9 cellular contexts compared by ENCODE assay signal in the genomic region with DNA sequence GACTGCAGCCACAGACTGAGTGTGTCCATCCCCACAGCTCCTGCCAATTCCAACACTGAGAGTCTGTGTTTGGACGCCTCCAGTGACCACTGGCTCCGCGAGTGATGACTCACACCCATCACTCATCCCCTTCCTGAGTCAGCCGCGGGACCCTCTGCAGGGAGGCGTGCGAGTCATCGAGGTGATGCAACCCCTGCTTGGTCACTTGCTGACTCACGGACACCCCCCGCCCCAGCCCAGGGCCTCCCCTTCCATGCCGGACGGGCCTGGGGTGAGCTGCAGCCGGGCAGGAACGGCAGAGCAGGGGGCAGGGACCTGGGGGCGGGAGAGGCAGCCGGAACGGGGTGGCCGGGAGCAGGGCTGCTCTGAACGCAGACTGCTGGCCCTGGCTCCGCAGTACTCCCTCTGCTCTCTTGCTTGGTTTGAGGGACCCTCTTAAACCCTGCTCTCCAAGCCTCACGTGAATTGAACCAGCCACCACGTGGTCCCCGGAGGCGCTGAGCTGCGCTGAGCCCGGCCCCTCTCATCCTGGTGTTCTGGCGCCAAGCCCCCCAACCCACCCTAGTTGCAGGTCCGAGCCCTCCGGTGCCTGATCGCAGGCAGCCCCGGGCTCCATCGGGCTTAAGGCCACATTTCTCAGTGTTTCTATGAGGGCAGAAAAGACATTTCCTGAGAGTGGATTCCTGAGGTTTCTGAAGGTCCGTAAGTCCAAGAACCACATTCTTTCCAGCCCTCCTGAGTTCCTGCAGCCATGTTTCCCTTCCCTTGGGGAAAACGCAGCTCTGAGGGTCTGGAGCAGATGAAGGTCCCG. TPM values are rescaled to one million over a fixed set of nuclear protein-coding genes. Genes with fewer than 3 reads are reported as not detected.
DNase-seq lines count a peak whose midpoint lies in the region; ATAC-seq and TF ChIP-seq lines count a peak whose summit lies in the region.
"Had no signal": no experiment of that assay in that cellular context is flagged by ENCODE, and none has a peak within 500 bp of the region (broad histone marks: within the 10 kb centered on the region; RNA-seq: fewer than 3 reads in every experiment).

No MANE protein-coding gene starts in this region.

- peak overlapping the region; percentile 7; the same call in 1 of the 2 replicates for H2AFZ ChIP-seq in SK-N-SH (ENCODE audit: low read depth)

- H3K27ac ChIP-seq in SK-N-SH (ENCODE audit: low read depth in 2 of 2, low read length in 1 of 2): peak overlapping the region in 1 of 2 experiments; percentile 80; a peak in 2 of 4 replicates
- peak overlapping the region in 3 of 4 donors; percentile 34 to 83 (median 63) for H3K27ac ChIP-seq in esophagus squamous epithelium
- H3K27ac ChIP-seq in transverse colon: peak overlapping the region; percentile 12 to 63 (median 28)
- H3K27ac ChIP-seq: 22Rv1 had no signal

- in situ Hi-C loops in transverse colon (cut with MboI; ENCODE audit: low pct_ligation_motif_present in 1 of 4, low pct_unique_long_range_greater_than_20kb in 1 of 4, low sequenced_read_pairs in 3 of 4): no loop called here

- 0 out of 4 replicates have a peak overlapping the region, but pooled peaks of 1 of the 2 experiments have one; percentile 7 for H3K4me3 ChIP-seq in SK-N-SH (ENCODE audit: low read depth in 2 of 2, low read length in 1 of 2)
- H3K4me3 ChIP-seq in esophagus squamous epithelium: peak overlapping the region in 1 of 4 donors; percentile 48
- no peak overlapping the region for H3K4me3 ChIP-seq in transverse colon

- no peaks in the 10 kb centered on the region for H3K9me2 ChIP-seq in SK-N-SH

- TF ChIP-seq EP300 in SK-N-SH (IDR thresholded peaks at IDR 0.05; ENCODE audit: borderline replicate concordance in 1 of 2, low read depth in 1 of 2, low read length in 1 of 2) (peak in 1 of 2 experiments; percentile 93; a peak in 1 of 4 replicates), transverse colon (IDR thresholded peaks at IDR 0.05; ENCODE audit: low read depth) (no peak)

- no peak overlapping the region for H3K27ac Mint-ChIP-seq in natural killer cell

- H3K36me3 Mint-ChIP-seq in natural killer cell: no peaks in the 10 kb centered on the region

- no peaks in the 10 kb centered on the region for H3K9me3 ChIP-seq in SK-N-SH
- H3K9me3 ChIP-seq in esophagus squamous epithelium: no peaks in the 10 kb centered on the region
- no peaks in the 10 kb centered on the region for H3K9me3 ChIP-seq in transverse colon

- peak overlapping the region; percentile 61; the same call in 1 of the 2 replicates for H3K9ac ChIP-seq in SK-N-SH

- H3K9me3 Mint-ChIP-seq in natural killer cell: no peaks in the 10 kb centered on the region

- CTCF ChIA-PET in SK-N-SH (lab: Yijun Ruan, JAX): interaction anchor here (0.5 to 0.9 kb wide), 2 partner anchors 87 to 114 kb away, joined by 3 to 4 read pairs; no protein-coding TSS in a partner anchor

- H4K20me1 ChIP-seq in SK-N-SH (ENCODE audit: insufficient read depth): no peaks in the 10 kb centered on the region

- no peak overlapping the region for H3K4me3 Mint-ChIP-seq in natural killer cell

- H3K4me1 ChIP-seq in SK-N-SH (ENCODE audit: control insufficient read depth in 1 of 2, insufficient read depth in 2 of 2, low read depth in 1 of 2, low read length in 1 of 2): peaks cover 3 to 34% of the 10 kb centered on the region in 2 experiments; a peak in 3 of 4 replicates
- H3K4me1 ChIP-seq in esophagus squamous epithelium: peaks cover 40 to 85% (median 47%) of the 10 kb centered on the region in 3 donors
- peaks cover 3 to 59% (median 40%) of the 10 kb centered on the region in 4 donors for H3K4me1 ChIP-seq in transverse colon

- TF ChIP-seq CTCF in SK-N-SH (IDR thresholded peaks at IDR 0.05) (no peak), esophagus squamous epithelium (IDR thresholded peaks at IDR 0.05) (no peak), natural killer cell (IDR thresholded peaks at IDR 0.05) (no peak), transverse colon (IDR thresholded peaks at IDR 0.05) (no peak)

- no peak for TF ChIP-seq RAD21 in SK-N-SH (IDR thresholded peaks at IDR 0.05; ENCODE audit: low read length)

- POLR2A ChIA-PET in SK-N-SH (lab: Yijun Ruan, JAX): interaction anchor here (0.6 kb wide), 1 partner anchor 301 kb away, joined by 3 read pairs; no protein-coding TSS in a partner anchor

- no peaks in the 10 kb centered on the region for H3K36me3 ChIP-seq in SK-N-SH (replicated peaks in 1 of 2; ENCODE audit: control insufficient read depth in 1 of 2, insufficient read depth in 2 of 2, low read length in 1 of 2)
- H3K36me3 ChIP-seq in esophagus squamous epithelium: no peaks in the 10 kb centered on the region
- H3K36me3 ChIP-seq in transverse colon: no peaks in the 10 kb centered on the region

- peak; percentile 28 for DNase-seq in NK-92 treated with Interleukin-12 subunit alpha and Interleukin-12 subunit beta, amount 100 ng/mL, for 24 hours (lab: John Stamatoyannopoulos, UW)
- no peak for DNase-seq in NK-92 (lab: John Stamatoyannopoulos, UW; ENCODE audit: unreplicated experiment)
- DNase-seq in SK-N-SH: no peak
- DNase-seq in esophagus squamous epithelium (lab: John Stamatoyannopoulos, UW): no peak
- no peak for DNase-seq in natural killer cell
- DNase-seq in transverse colon: peak; percentile 76
- DNase-seq in DMS 273 treated with DMSO at 0.1 percent for 48 hours (lab: John Stamatoyannopoulos, UW): no peak

- intact Hi-C loops in esophagus squamous epithelium (cut with DNase I): no loop called here
- intact Hi-C loops in natural killer cell (cut with micrococcal nuclease): no loop called here
- intact Hi-C loops in transverse colon (cut with DNase I; ENCODE audit: low total_unique reads): no loop called here

- peaks cover 9% of the 10 kb centered on the region; the same call in 1 of the 2 replicates for H3K27me3 ChIP-seq in SK-N-SH (ENCODE audit: insufficient read depth)
- H3K27me3 ChIP-seq in esophagus squamous epithelium: peaks cover 0 to 58% (median 0%) of the 10 kb centered on the region in 4 donors
- peaks cover 33% of the 10 kb centered on the region for H3K27me3 ChIP-seq in transverse colon

- WGBS in SK-N-SH (ENCODE audit: low lambda C conversion rate): 13% methylated on average over 31 of the region's 35 CpGs
- WGBS in esophagus squamous epithelium, 2 donors: 58 to 73% methylated on average over 12 to 16 of the region's 35 CpGs
- WGBS in transverse colon (ENCODE audit: low coverage in 1 of 2), 2 donors: 30% methylated on average over 35 of the region's 35 CpGs; no CpG with 5 or more reads in 1 of the 2 donors

- H3K79me2 ChIP-seq in SK-N-SH (ENCODE audit: insufficient read depth): no peaks in the 10 kb centered on the region

- H3K4me1 Mint-ChIP-seq in natural killer cell: peaks cover 0 to 4% of the 10 kb centered on the region in 2 donors

- TF ChIP-seq POLR2A in esophagus squamous epithelium (IDR thresholded peaks at IDR 0.05): no peak
- no peak for TF ChIP-seq POLR2A in transverse colon (IDR thresholded peaks at IDR 0.05)

- H3K4me2 ChIP-seq in SK-N-SH: peak overlapping the region; percentile 69

- ATAC-seq in natural killer cell (peak; percentile 44 to 66 (median 45)), HG03460 (IDR thresholded peaks at IDR 0.05; ENCODE audit: unreplicated experiment) (no peak)

- H3F3A ChIP-seq in SK-N-SH (replicated peaks; ENCODE audit: insufficient read depth): peaks cover 20% of the 10 kb centered on the region

- H3K27me3 Mint-ChIP-seq in natural killer cell (ENCODE audit: low read depth in 2 of 2): peaks cover 24 to 28% of the 10 kb centered on the region in 2 donors

TF ChIP-seq in SK-N-SH, 30 proteins besides CTCF, POLR2A, EP300 and RAD21 (continues in another document):
- TF ChIP-seq CHD2 (IDR thresholded peaks at IDR 0.05; ENCODE audit: low read length, partially characterized antibody) (no peak), USF1 (IDR thresholded peaks at IDR 0.05; ENCODE audit: borderline replicate concordance, low read depth) (peak; percentile 30), FOSL2 (IDR thresholded peaks at IDR 0.05; ENCODE audit: borderline replicate concordance, low read depth) (peak; percentile 100), JUND (IDR thresholded peaks at IDR 0.05) (peak; percentile 100), MAX (IDR thresholded peaks at IDR 0.05; ENCODE audit: low read depth) (peak; percentile 86), SMC3 (IDR thresholded peaks at IDR 0.05; ENCODE audit: low read depth, low read length) (no peak), ELF1 (IDR thresholded peaks at IDR 0.05) (no peak), RFX5 (IDR thresholded peaks at IDR 0.05; ENCODE audit: low read length) (no peak), GATA2 (CRISPR knock-in tag; IDR thresholded peaks at IDR 0.05) (no peak)

RNA-seq across cellular contexts. Expression of gene FGFRL1, which starts 32.4 kb away (rescaled TPM):
- 18.9 and 22.5 TPM in 2 replicates for polyA plus RNA-seq in SK-N-SH (2012; rRNA removed)
- 11.5 and 26.0 TPM in 2 replicates for polyA plus RNA-seq in SK-N-SH (2012; cell fraction: cytosol; rRNA removed)
- polyA plus RNA-seq in SK-N-SH (2012; cell fraction: nucleus; rRNA removed): 32.3 and 42.1 TPM in 2 replicates
- total RNA-seq in esophagus squamous epithelium (10 to 100 TPM in 1 of 4 donors, 1 to 10 TPM in 3; 2.8 to 10.1 (median 4.7) TPM), natural killer cell (10 to 100 TPM; 28.0 to 39.8 (median 32.5) TPM), transverse colon (10 to 100 TPM; 11.7 to 15.9 (median 14.2) TPM)

RNA-seq across cellular contexts. Expression of gene SLC26A1, which starts 50.7 kb away (rescaled TPM):
- 0.05 and 0.08 TPM in 2 replicates for polyA plus RNA-seq in SK-N-SH (2012; rRNA removed)
- polyA plus RNA-seq in SK-N-SH (2012; cell fraction: cytosol; rRNA removed): 0.04 and 0.13 TPM in 2 replicates
- polyA plus RNA-seq in SK-N-SH (2012; cell fraction: nucleus; rRNA removed): 0.48 and 0.63 TPM in 2 replicates
- total RNA-seq in esophagus squamous epithelium: not detected
- under 1 TPM; 0.19 to 0.80 (median 0.61) TPM for total RNA-seq in natural killer cell
- 1 to 10 TPM; 1.7 to 4.1 (median 2.8) TPM for total RNA-seq in transverse colon

RNA-seq across cellular contexts. Expression of gene IDUA, which starts 57.0 kb away (rescaled TPM):
- 24.4 and 32.1 TPM in 2 replicates for polyA plus RNA-seq in SK-N-SH (2012; rRNA removed)
- polyA plus RNA-seq in SK-N-SH (2012; cell fraction: cytosol; rRNA removed): 5.1 and 7.1 TPM in 2 replicates
- 333 and 514 TPM in 2 replicates for polyA plus RNA-seq in SK-N-SH (2012; cell fraction: nucleus; rRNA removed)
- total RNA-seq in esophagus squamous epithelium: 10 to 100 TPM in 2 of 4 donors, 1 to 10 TPM in 2; 4.3 to 20.5 (median 14.1) TPM
- total RNA-seq in natural killer cell: 10 to 100 TPM; 38.7 to 43.6 (median 43.0) TPM
- total RNA-seq in transverse colon: 10 to 100 TPM; 25.9 to 78.6 (median 40.4) TPM

Comparison
In these comparisons a context has a peak if more than half of its experiments do, and no peak if none do; other contexts are left out.
1. DNase-seq: peak in NK-92 treated with Interleukin-12 subunit alpha and Interleukin-12 subunit beta, amount 100 ng/mL, for 24 hours (single experiment) and transverse colon (single experiment); none in NK-92 (single experiment), SK-N-SH (single experiment), esophagus squamous epithelium (single experiment), natural killer cell (single experiment) and DMS 273 treated with DMSO at 0.1 percent for 48 hours (single experiment).